In genomic region chr1:94798472-94798871, GRCh38 we compare ENCODE assay signal across 16 cellular contexts. TPM values are rescaled to one million over a fixed set of nuclear protein-coding genes. Genes with fewer than 3 reads are reported as not detected.
DNase-seq lines count a peak whose midpoint lies in the region; ATAC-seq and TF ChIP-seq lines count a peak whose summit lies in the region.
"Had no signal": no experiment of that assay in that cellular context is flagged by ENCODE, and none has a peak within 500 bp of the region (broad histone marks: within the 10 kb centered on the region; RNA-seq: fewer than 3 reads in every experiment).

No MANE protein-coding gene starts in this region.

- ATAC-seq in IMR-90 (ENCODE audit: low read depth), result no peak

- H3K36me3 Mint-ChIP-seq in glutamatergic neuron (ENCODE audit: unreplicated experiment), result no peaks in the 10 kb centered on the region

- H3K36me3 ChIP-seq in IMR-90 (ENCODE audit: control insufficient read depth, insufficient read depth, low read length), result no peaks in the 10 kb centered on the region
- H3K36me3 ChIP-seq in spleen, result no peaks in the 10 kb centered on the region

- no peak overlapping the region for H3K27ac Mint-ChIP-seq in glutamatergic neuron (ENCODE audit: unreplicated experiment)

- H2AFZ ChIP-seq in IMR-90 (replicated peaks; ENCODE audit: low read length, poor library complexity), result no peak overlapping the region

- peak overlapping the region; percentile 87 for H3K18ac ChIP-seq in IMR-90 (ENCODE audit: low read depth, low read length)

- H3K4me1 ChIP-seq in IMR-90 (ENCODE audit: control insufficient read depth, insufficient read depth, low read length), result peaks cover 11% of the 10 kb centered on the region
- peaks cover 18 to 91% (median 41%) of the 10 kb centered on the region in 6 donors for H3K4me1 ChIP-seq in spleen

- TF ChIP-seq POLR2A in IMR-90 (IDR thresholded peaks at IDR 0.05; ENCODE audit: low read depth, low read length) (no peak), spleen (IDR thresholded peaks at IDR 0.05) (no peak)

- no peak for TF ChIP-seq RAD21 in IMR-90 (IDR thresholded peaks at IDR 0.05; ENCODE audit: low read length)

- no peaks in the 10 kb centered on the region for H3K79me1 ChIP-seq in IMR-90 (ENCODE audit: low read depth in 1 of 2, low read length in 2 of 2)

- H3K9me1 ChIP-seq in IMR-90 (ENCODE audit: insufficient read depth, low read length), result peaks cover 5% of the 10 kb centered on the region

- peak; percentile 6 for DNase-seq in NOMO-1 treated with DMSO at 0.1 percent for 48 hours (lab: John Stamatoyannopoulos, UW; ENCODE audit: unreplicated experiment)
- no peak for DNase-seq in NOMO-1 treated with dmso at 0.1 percent for 144 hours (lab: John Stamatoyannopoulos, UW; ENCODE audit: unreplicated experiment)
- no peak for DNase-seq in IMR-90
- no peak for DNase-seq in glutamatergic neuron
- no peak for DNase-seq in spleen
- DNase-seq in DMS153 (lab: John Stamatoyannopoulos, UW), result no peak
- DNase-seq in HK-2 (ENCODE audit: unreplicated experiment), result no peak
- no peak for DNase-seq in cerebellum (ENCODE audit: low spot score)
- DNase-seq: H9, NCI-H1092, NCI-H146, NCI-H2029 treated with DMSO at 0.1 percent for 48 hours, NCI-H2171, NCI-H526 treated with DMSO at 0.1 percent for 48 hours, SIG-M5 had no signal

- peaks cover 59% of the 10 kb centered on the region for H3K4me1 Mint-ChIP-seq in glutamatergic neuron (ENCODE audit: low read depth, unreplicated experiment)

- H4K20me1 ChIP-seq in IMR-90 (ENCODE audit: insufficient read depth, low read length), result no peaks in the 10 kb centered on the region

- peak overlapping the region; percentile 24; the same call in 2 of the 3 replicates for H2BK15ac ChIP-seq in IMR-90 (ENCODE audit: low read depth, low read length)

- H3K4ac ChIP-seq in IMR-90 (ENCODE audit: low read depth, low read length), result peak overlapping the region; percentile 64

- H2AK5ac ChIP-seq in IMR-90 (ENCODE audit: low read depth, low read length), result peak overlapping the region; percentile 42; the same call in 1 of the 2 replicates

- H4K8ac ChIP-seq in IMR-90 (ENCODE audit: low read depth in 2 of 2, low read length in 2 of 2), result peak overlapping the region; percentile 25 to 64

- no peak overlapping the region for H3K56ac ChIP-seq in IMR-90 (ENCODE audit: extremely low read depth, insufficient read depth, low read length)

- dilution Hi-C loops in IMR-90 (cut with HindIII; ENCODE audit: low sequenced_read_pairs, unreplicated experiment), result loop anchor here (25.0 kb wide), 1 partner anchor 261 kb away; the partner anchor contains the start of gene F3

- in situ Hi-C loops in IMR-90 (cut with MboI; ENCODE audit: low sequenced_read_pairs), result no loop called here

- H3K9ac ChIP-seq in IMR-90 (ENCODE audit: low read depth, low read length), result no peak overlapping the region

- H3K27me3 Mint-ChIP-seq in glutamatergic neuron (ENCODE audit: unreplicated experiment), result peaks cover 3% of the 10 kb centered on the region

- H3K9me3 ChIP-seq in IMR-90 (ENCODE audit: control insufficient read depth, insufficient read depth, low read length) (no peaks in the 10 kb centered on the region), spleen (no peaks in the 10 kb centered on the region)

- H2AK9ac ChIP-seq in IMR-90 (replicated peaks; ENCODE audit: low read depth, low read length, poor library complexity), result no peak overlapping the region

- no peak for TF ChIP-seq CTCF in IMR-90 (conservative IDR thresholded peaks at IDR 0.05; ENCODE audit: low read depth, low read length)
- TF ChIP-seq CTCF in glutamatergic neuron (IDR thresholded peaks at IDR 0.05; ENCODE audit: partially characterized antibody, unreplicated experiment), result no peak
- TF ChIP-seq CTCF in spleen (IDR thresholded peaks at IDR 0.05 in 8 of 11, conservative IDR thresholded peaks at IDR 0.05 in 3 of 11), result no peak

- H3K23ac ChIP-seq in IMR-90 (ENCODE audit: low read depth, low read length), result no peak overlapping the region

- WGBS in IMR-90 (ENCODE audit: extremely low coverage in 2 of 2, insufficient read length in 1 of 2), 2 experiments, result no CpG with 5 or more reads among the region's 2 CpGs
- 50 to 75% (median 62%) methylated on average over 2 of the region's 2 CpGs for WGBS in spleen, 5 donors

- no peak overlapping the region for H3K4me3 ChIP-seq in IMR-90 (ENCODE audit: insufficient read depth, low read depth, low read length)
- H3K4me3 ChIP-seq in spleen, result no peak overlapping the region

- H3K4me2 ChIP-seq in IMR-90 (ENCODE audit: low read depth, low read length), result no peak overlapping the region

- POLR2A ChIA-PET in IMR-90 (lab: Charles Lee; ENCODE audit: unreplicated experiment), result no interaction called here

- peak overlapping the region; percentile 51 for H2BK5ac ChIP-seq in IMR-90 (ENCODE audit: low read depth, low read length, poor library complexity, severe bottlenecking)

- H3K27me3 ChIP-seq in IMR-90 (ENCODE audit: control insufficient read depth, insufficient read depth, low read length) (no peaks in the 10 kb centered on the region), spleen (replicated peaks in 1 of 7) (no peaks in the 10 kb centered on the region)

- CTCF ChIA-PET in IMR-90 (lab: Yijun Ruan, JAX), result no interaction called here

- intact Hi-C loops in IMR-90 (cut with micrococcal nuclease), result no loop called here
- intact Hi-C loops in spleen (cut with DNase I; ENCODE audit: low total_unique reads), result no loop called here

- peak overlapping the region; percentile 26 for H3K4me3 Mint-ChIP-seq in glutamatergic neuron (ENCODE audit: unreplicated experiment)
- H3K4me3 Mint-ChIP-seq: H9 had no signal

- H3K27ac ChIP-seq in IMR-90 (ENCODE audit: insufficient read depth, low read length), result no peak overlapping the region
- H3K27ac ChIP-seq in spleen, result peak overlapping the region in 5 of 8 donors; percentile 34 to 68 (median 53)

- H4K91ac ChIP-seq in IMR-90 (ENCODE audit: insufficient read depth, low read depth, low read length), result peak overlapping the region; percentile 26; the same call in 1 of the 2 replicates

- peak overlapping the region; percentile 58 for H2BK120ac ChIP-seq in IMR-90 (ENCODE audit: low read depth, low read length)

- H3K9me3 Mint-ChIP-seq in glutamatergic neuron (ENCODE audit: unreplicated experiment), result peaks cover 9% of the 10 kb centered on the region
- H3K9me3 Mint-ChIP-seq: H9 had no signal

- no TSS peak for BruUV-seq in IMR-90 (replicated peaks; lab: Mats Ljungman, UMichigan)

- peak overlapping the region; percentile 82 for H2BK20ac ChIP-seq in IMR-90 (ENCODE audit: low read depth, low read length)

- no peak overlapping the region for H3K14ac ChIP-seq in IMR-90 (replicated peaks; ENCODE audit: low read depth, low read length)

- H4K5ac ChIP-seq in IMR-90 (ENCODE audit: low read depth, low read length), result peak overlapping the region; percentile 67; the same call in 1 of the 2 replicates

TF ChIP-seq in IMR-90, 13 proteins besides CTCF, POLR2A, EP300 and RAD21:
- no peak for TF ChIP-seq CHD1 (IDR thresholded peaks at IDR 0.05; ENCODE audit: low read depth, low read length)
- TF ChIP-seq ELK1 (IDR thresholded peaks at IDR 0.05; ENCODE audit: borderline replicate concordance, low read depth, low read length), result no peak
- no peak for TF ChIP-seq USF2 (IDR thresholded peaks at IDR 0.05; ENCODE audit: low read depth, low read length)
- TF ChIP-seq FOS (IDR thresholded peaks at IDR 0.05; ENCODE audit: low read depth, low read length), result no peak
- TF ChIP-seq NFE2L2 (IDR thresholded peaks at IDR 0.05; ENCODE audit: low read depth, low read length), result no peak
- no peak for TF ChIP-seq MXI1 (IDR thresholded peaks at IDR 0.05; ENCODE audit: borderline replicate concordance, low read depth, low read length)
- no peak for TF ChIP-seq BHLHE40 (IDR thresholded peaks at IDR 0.05; ENCODE audit: low read depth, low read length)
- no peak for TF ChIP-seq MAZ (IDR thresholded peaks at IDR 0.05; ENCODE audit: borderline replicate concordance, low read depth, low read length)
- no peak for TF ChIP-seq CEBPB (IDR thresholded peaks at IDR 0.05; ENCODE audit: low read depth, low read length)
- no peak for TF ChIP-seq RFX5 (IDR thresholded peaks at IDR 0.05; ENCODE audit: low read depth, low read length)
- no peak for TF ChIP-seq RCOR1 (IDR thresholded peaks at IDR 0.05; ENCODE audit: insufficient replicate concordance, low read length)
- TF ChIP-seq SMC3 (IDR thresholded peaks at IDR 0.05; ENCODE audit: low read depth, low read length), result no peak
- no peak for TF ChIP-seq MAFK (IDR thresholded peaks at IDR 0.05; ENCODE audit: low read depth, low read length)
TF ChIP-seq in IMR-90: peak in this region for 0.

RNA-seq across cellular contexts. Expression of gene SLC44A3, which starts 21.7 kb away (rescaled TPM):
- total RNA-seq in IMR-90 (2012; rRNA removed) (0.54 and 0.56 TPM in 2 replicates), glutamatergic neuron (ENCODE audit: unreplicated experiment) (129 TPM), spleen (1 to 10 TPM in 3 of 7 donors, under 1 TPM in 4; 0.65 to 4.0 (median 0.97) TPM), cerebellum (3.0 TPM)
- polyA plus RNA-seq in IMR-90 (2012; rRNA removed) (0.29 and 0.31 TPM in 2 replicates), spleen (under 1 TPM; 0.28 to 0.58 (median 0.32) TPM)
- polyA plus RNA-seq in IMR-90 (2012; cell fraction: cytosol; rRNA removed), result 0.09 and 0.24 TPM in 2 replicates
- 0.13 and 0.58 TPM in 2 replicates for polyA plus RNA-seq in IMR-90 (2012; cell fraction: nucleus; rRNA removed; ENCODE audit: low replicate concordance)
- total RNA-seq: A172 had no signal

Comparison
In these comparisons a context has a peak if more than half of its experiments do, and no peak if none do; other contexts are left out.
1. RNA of gene SLC44A3, which starts 21.7 kb away (total RNA-seq): 129 TPM in glutamatergic neuron (single experiment); 3.0 TPM in cerebellum (single experiment), 0.65 to 4.0 TPM in spleen and 0.54 to 0.56 TPM in IMR-90; every median in the first group is over 10 times any median in the second.